In the genomic region with DNA sequence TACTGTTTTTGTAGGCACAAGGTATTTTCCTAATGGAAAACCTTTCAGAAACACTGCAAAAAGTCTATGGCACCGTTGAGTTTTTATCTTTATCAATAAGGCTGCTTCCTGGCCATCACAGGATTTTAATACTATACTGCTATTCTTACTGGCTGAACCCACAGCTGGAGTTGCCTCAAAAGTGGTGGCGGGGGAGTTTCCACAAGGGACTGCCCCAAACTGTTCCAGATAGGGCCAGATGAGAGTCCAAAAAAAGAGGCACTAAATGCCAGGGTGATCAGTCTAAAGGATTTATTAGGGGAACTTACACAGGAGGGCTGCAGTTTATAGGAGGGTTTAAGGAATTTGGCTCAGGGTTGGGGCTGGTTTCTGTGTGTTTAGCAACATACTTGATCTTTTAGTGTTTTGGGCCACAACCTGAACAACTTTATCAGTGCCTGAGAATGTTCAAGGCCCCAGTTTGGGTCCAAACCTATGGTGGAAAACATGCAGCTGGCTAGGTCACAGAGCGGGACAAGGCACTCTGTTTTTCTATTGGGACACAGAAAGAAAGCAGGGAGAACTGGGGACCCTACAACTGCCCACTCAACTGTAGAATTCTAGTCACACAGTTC, we compare ENCODE assay signal across 12 cellular contexts. TPM values are rescaled to one million over a fixed set of nuclear protein-coding genes. Genes with fewer than 3 reads are reported as not detected.
DNase-seq lines count a peak whose midpoint lies in the region; ATAC-seq and TF ChIP-seq lines count a peak whose summit lies in the region.
"Had no signal": no experiment of that assay in that cellular context is flagged by ENCODE, and none has a peak within 500 bp of the region (broad histone marks: within the 10 kb centered on the region; RNA-seq: fewer than 3 reads in every experiment).

No MANE protein-coding gene starts in this region.

- DNase-seq in GM12864 (ENCODE audit: low read depth) (peak; percentile 34), NCI-H1694 treated with DMSO at 0.1 percent for 48 hours (lab: John Stamatoyannopoulos, UW) (no peak), RKO (ENCODE audit: low spot score) (no peak), thyroid gland (no peak), left ventricle myocardium superior (no peak)
- DNase-seq in activated T-helper 2 cell treated with anti-CD3 and anti-CD28 coated beads, Interferon-gamma antibody, Interleukin-2, Interleukin-4, amounts not matched to agents 10 μg/mL and 5 μg/mL and 100 μg/mL, durations not matched to agents 14 hours and 24 hours and 36 hours (ENCODE audit: low spot score): no peak
- DNase-seq: left lung, NCI-H226 had no signal

- H3K27ac ChIP-seq in thyroid gland: no peak overlapping the region
- H3K27ac ChIP-seq: left lung, VCaP had no signal

- intact Hi-C loops in activated T-helper 2 cell treated with anti-CD3 and anti-CD28 coated beads, Interferon-gamma antibody, Interleukin-2, Interleukin-4, amounts not matched to agents 10 μg/mL and 5 μg/mL and 100 μg/mL, durations not matched to agents 14 hours and 24 hours and 36 hours (cut with micrococcal nuclease): loop anchor here (1.0 to 2.0 kb wide), 2 partner anchors 17 to 39 kb away; no protein-coding TSS in a partner anchor
- intact Hi-C loops in thyroid gland (cut with DNase I) (no loop called here), left ventricle myocardium superior (cut with micrococcal nuclease) (no loop called here)

- ATAC-seq in GM19455 (IDR thresholded peaks at IDR 0.05; ENCODE audit: unreplicated experiment) (peak; percentile 47), HG03103 (IDR thresholded peaks at IDR 0.05; ENCODE audit: low read depth, unreplicated experiment) (peak; percentile 57), left ventricle myocardium superior (no peak)
- ATAC-seq: left lung had no signal

- no peaks in the 10 kb centered on the region for H3K36me3 ChIP-seq in thyroid gland

- no peaks in the 10 kb centered on the region for H3K9me3 Mint-ChIP-seq in activated T-helper 2 cell treated with anti-CD3 and anti-CD28 coated beads, Interferon-gamma antibody, Interleukin-2, Interleukin-4, amounts not matched to agents 10 μg/mL and 5 μg/mL and 100 μg/mL, durations not matched to agents 14 hours and 24 hours and 36 hours
- H3K9me3 Mint-ChIP-seq: dendritic cell treated with granulocyte-macrophage colony-stimulating factor and Interleukin-4, amounts not matched to agents 40 ng/mL and 50 ng/mL, for 4 days had no signal

- H3K27me3 Mint-ChIP-seq in activated T-helper 2 cell treated with anti-CD3 and anti-CD28 coated beads, Interferon-gamma antibody, Interleukin-2, Interleukin-4, amounts not matched to agents 10 μg/mL and 5 μg/mL and 100 μg/mL, durations not matched to agents 14 hours and 24 hours and 36 hours (ENCODE audit: low read depth): no peaks in the 10 kb centered on the region
- H3K27me3 Mint-ChIP-seq: dendritic cell treated with granulocyte-macrophage colony-stimulating factor and Interleukin-4, amounts not matched to agents 40 ng/mL and 50 ng/mL, for 4 days had no signal

- 94 to 95% methylated on average over 3 of the region's 3 CpGs for WGBS in thyroid gland, 2 donors

- no peak for TF ChIP-seq CTCF in GM12864 (IDR thresholded peaks at IDR 0.05; ENCODE audit: low read depth, low read length, missing control alignments)
- no peak for TF ChIP-seq CTCF in thyroid gland (IDR thresholded peaks at IDR 0.05)

- H3K9me3 ChIP-seq in thyroid gland: no peaks in the 10 kb centered on the region
- H3K9me3 ChIP-seq: left lung had no signal

- peaks cover 29% of the 10 kb centered on the region for H3K4me1 Mint-ChIP-seq in activated T-helper 2 cell treated with anti-CD3 and anti-CD28 coated beads, Interferon-gamma antibody, Interleukin-2, Interleukin-4, amounts not matched to agents 10 μg/mL and 5 μg/mL and 100 μg/mL, durations not matched to agents 14 hours and 24 hours and 36 hours (ENCODE audit: low read depth)

- peaks cover 56% of the 10 kb centered on the region for H3K36me3 Mint-ChIP-seq in activated T-helper 2 cell treated with anti-CD3 and anti-CD28 coated beads, Interferon-gamma antibody, Interleukin-2, Interleukin-4, amounts not matched to agents 10 μg/mL and 5 μg/mL and 100 μg/mL, durations not matched to agents 14 hours and 24 hours and 36 hours (ENCODE audit: low read depth)

- H3K4me3 ChIP-seq in GM12864 (ENCODE audit: low read depth, low read length): no peak overlapping the region
- no peak overlapping the region for H3K4me3 ChIP-seq in thyroid gland (replicated peaks in 1 of 3)
- H3K4me3 ChIP-seq: left lung had no signal

- TF ChIP-seq POLR2A in thyroid gland (IDR thresholded peaks at IDR 0.05): no peak

- peaks cover 7 to 18% of the 10 kb centered on the region in 2 donors for H3K4me1 ChIP-seq in thyroid gland

- no peaks in the 10 kb centered on the region for H3K27me3 ChIP-seq in thyroid gland
- H3K27me3 ChIP-seq: left lung had no signal

- H3K27ac Mint-ChIP-seq in activated T-helper 2 cell treated with anti-CD3 and anti-CD28 coated beads, Interferon-gamma antibody, Interleukin-2, Interleukin-4, amounts not matched to agents 10 μg/mL and 5 μg/mL and 100 μg/mL, durations not matched to agents 14 hours and 24 hours and 36 hours: peak overlapping the region; percentile 85
- H3K27ac Mint-ChIP-seq: dendritic cell treated with granulocyte-macrophage colony-stimulating factor and Interleukin-4, amounts not matched to agents 40 ng/mL and 50 ng/mL, for 4 days had no signal

- H3K4me3 Mint-ChIP-seq in activated T-helper 2 cell treated with anti-CD3 and anti-CD28 coated beads, Interferon-gamma antibody, Interleukin-2, Interleukin-4, amounts not matched to agents 10 μg/mL and 5 μg/mL and 100 μg/mL, durations not matched to agents 14 hours and 24 hours and 36 hours (ENCODE audit: low read depth): no peak overlapping the region
- H3K4me3 Mint-ChIP-seq: dendritic cell treated with granulocyte-macrophage colony-stimulating factor and Interleukin-4, amounts not matched to agents 40 ng/mL and 50 ng/mL, for 4 days had no signal

RNA-seq across cellular contexts. Expression of a gene that starts 41.4 kb away (rescaled TPM):
- total RNA-seq in activated T-helper 2 cell treated with anti-CD3 and anti-CD28 coated beads, Interferon-gamma antibody, Interleukin-2, Interleukin-4, amounts not matched to agents 10 μg/mL and 5 μg/mL and 100 μg/mL, durations not matched to agents 14 hours and 24 hours and 36 hours: 33.8 and 35.2 TPM in 2 replicates
- 10 to 100 TPM; 19.4 to 23.6 (median 21.8) TPM for total RNA-seq in thyroid gland
- 22.8 TPM for total RNA-seq in left ventricle myocardium superior
